ENCODE assay signal across 8 cellular contexts in the genomic region with DNA sequence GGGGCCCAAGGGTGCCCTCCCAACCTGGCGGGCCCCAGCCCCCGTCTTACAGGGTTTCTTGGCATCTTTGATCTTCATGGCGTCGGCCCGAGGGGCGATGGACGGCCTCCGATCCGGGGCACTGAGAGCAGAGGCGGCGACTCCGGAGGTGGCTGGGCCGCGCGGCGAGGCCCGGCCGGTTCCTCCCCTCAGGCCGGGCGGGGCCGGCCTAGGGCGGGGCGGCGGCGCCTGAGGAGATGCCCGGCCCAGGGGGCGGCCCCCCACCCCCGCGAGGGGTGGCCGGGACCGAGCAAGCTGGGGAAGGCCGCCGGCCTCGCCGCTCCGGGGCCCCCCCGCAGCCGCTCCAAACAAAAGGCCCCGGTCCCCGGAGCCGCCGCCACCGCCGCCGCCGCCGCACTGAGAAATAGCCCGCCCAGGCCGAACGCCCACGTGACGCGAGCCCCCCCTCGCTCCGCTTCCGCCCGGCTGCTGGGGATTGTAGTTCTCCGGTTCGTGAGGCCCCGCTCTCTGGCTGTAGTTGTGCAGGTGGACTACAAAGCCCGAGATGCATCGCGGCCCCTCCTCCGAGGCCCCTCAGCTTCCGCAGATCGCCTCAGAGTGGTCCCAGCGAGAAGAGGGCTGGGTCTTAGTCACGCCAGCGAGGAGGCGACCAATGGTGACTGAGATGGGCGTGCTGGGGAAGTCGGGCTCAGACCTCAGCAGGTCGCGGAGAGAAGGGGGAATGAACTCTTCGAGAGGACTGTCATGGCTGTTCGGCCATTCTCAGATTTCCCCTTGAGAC. TPM values are rescaled to one million over a fixed set of nuclear protein-coding genes. Genes with fewer than 3 reads are reported as not detected.
A peak's percentile ranks its signal among the peaks of the same experiment; 100 is the strongest.
DNase-seq lines count a peak whose midpoint lies in the region; ATAC-seq and TF ChIP-seq lines count a peak whose summit lies in the region.

A gene (minus strand): TSS at position 163 of the 781 bp plus-strand sequence. CDS start 85 bp downstream, at position 78.

- H3K36me3 ChIP-seq in SU-DHL-6 (ENCODE audit: low read length) (peaks cover 21% of the 10 kb centered on the region), osteoblast (ENCODE audit: insufficient read depth, low read length) (peaks cover 2% of the 10 kb centered on the region), thoracic aorta (no peaks in the 10 kb centered on the region)

- H3K36me3 Mint-ChIP-seq in activated naive CD8-positive, alpha-beta T cell treated with anti-CD3 and anti-CD28 coated beads, Interleukin-2, amount 10 ng/mL, durations not matched to agents 7 days and 5 days: peaks cover 12% of the 10 kb centered on the region
- no peaks in the 10 kb centered on the region for H3K36me3 Mint-ChIP-seq in glutamatergic neuron (ENCODE audit: unreplicated experiment)

- no peaks in the 10 kb centered on the region for H3F3A ChIP-seq in SU-DHL-6 (ENCODE audit: insufficient read depth)

- peak within 1 kb of the TSS; percentile 96 for H3K4me3 Mint-ChIP-seq in activated naive CD8-positive, alpha-beta T cell treated with anti-CD3 and anti-CD28 coated beads, Interleukin-2, amount 10 ng/mL, durations not matched to agents 7 days and 5 days
- peak within 1 kb of the TSS; percentile 98 for H3K4me3 Mint-ChIP-seq in glutamatergic neuron (ENCODE audit: unreplicated experiment)

- POLR2A ChIA-PET in activated naive CD8-positive, alpha-beta T cell treated with anti-CD3 and anti-CD28 coated beads, Interleukin-2, amount 10 ng/mL, durations not matched to agents 7 days and 5 days (lab: Charles Lee): interaction anchor here (1.0 to 2.1 kb wide), 2 partner anchors 9 to 93 kb away, joined by 5 to 9 read pairs; a partner anchor contains a TSS

- DNase-seq in NCI-H128 (lab: John Stamatoyannopoulos, UW; ENCODE audit: unreplicated experiment): peak; percentile 90
- DNase-seq in activated naive CD8-positive, alpha-beta T cell treated with anti-CD3 and anti-CD28 coated beads, Interleukin-2, amount 10 ng/mL, durations not matched to agents 7 days and 5 days: peak; percentile 95
- DNase-seq in glutamatergic neuron: peak; percentile 99
- DNase-seq in osteoblast (ENCODE audit: insufficient read length, low spot score, missing footprints): peak; percentile 99
- DNase-seq in thoracic aorta (ENCODE audit: low spot score): peak; percentile 96

- H3K9me2 ChIP-seq in SU-DHL-6 (replicated peaks; ENCODE audit: insufficient read depth, low read length): no peaks in the 10 kb centered on the region

- peaks cover 48% of the 10 kb centered on the region for H3K79me2 ChIP-seq in SU-DHL-6 (ENCODE audit: insufficient read depth, low read length)
- peaks cover 47% of the 10 kb centered on the region for H3K79me2 ChIP-seq in osteoblast (ENCODE audit: insufficient read depth, low read length)

- peak within 1 kb of the TSS; percentile 96 for H3K27ac Mint-ChIP-seq in activated naive CD8-positive, alpha-beta T cell treated with anti-CD3 and anti-CD28 coated beads, Interleukin-2, amount 10 ng/mL, durations not matched to agents 7 days and 5 days
- H3K27ac Mint-ChIP-seq in glutamatergic neuron (ENCODE audit: unreplicated experiment): peak within 1 kb of the TSS; percentile 99

- no peaks in the 10 kb centered on the region for H3K27me3 Mint-ChIP-seq in activated naive CD8-positive, alpha-beta T cell treated with anti-CD3 and anti-CD28 coated beads, Interleukin-2, amount 10 ng/mL, durations not matched to agents 7 days and 5 days
- peaks cover 10% of the 10 kb centered on the region for H3K27me3 Mint-ChIP-seq in glutamatergic neuron (ENCODE audit: unreplicated experiment)

- peaks cover 36% of the 10 kb centered on the region for H4K20me1 ChIP-seq in SU-DHL-6 (ENCODE audit: low read depth, low read length)
- H4K20me1 ChIP-seq in osteoblast (ENCODE audit: insufficient read depth, low read length): peaks cover 37% of the 10 kb centered on the region

- peaks cover 6% of the 10 kb centered on the region for H3K9me3 Mint-ChIP-seq in activated naive CD8-positive, alpha-beta T cell treated with anti-CD3 and anti-CD28 coated beads, Interleukin-2, amount 10 ng/mL, durations not matched to agents 7 days and 5 days
- H3K9me3 Mint-ChIP-seq in glutamatergic neuron (ENCODE audit: unreplicated experiment): peaks cover 6% of the 10 kb centered on the region

- H3K27ac ChIP-seq in SU-DHL-6 (ENCODE audit: low read depth, low read length) (peak within 1 kb of the TSS; percentile 83), osteoblast (ENCODE audit: low read depth, low read length) (peak within 1 kb of the TSS; percentile 81), thoracic aorta (peak within 1 kb of the TSS; percentile 87 to 92)

- H3K4me1 Mint-ChIP-seq in activated naive CD8-positive, alpha-beta T cell treated with anti-CD3 and anti-CD28 coated beads, Interleukin-2, amount 10 ng/mL, durations not matched to agents 7 days and 5 days: peaks cover 39% of the 10 kb centered on the region
- H3K4me1 Mint-ChIP-seq in glutamatergic neuron (ENCODE audit: low read depth, unreplicated experiment): peaks cover 22% of the 10 kb centered on the region

- ATAC-seq in HG02678 (IDR thresholded peaks at IDR 0.05; ENCODE audit: unreplicated experiment) (peak; percentile 93), thoracic aorta (ENCODE audit: insufficient number of reproducible peaks, low FRiP score, low read depth) (peak; percentile 96)
- peak; percentile 97 for ATAC-seq in activated naive CD8-positive, alpha-beta T cell treated with anti-CD3 and anti-CD28 coated beads, Interleukin-2, amount 10 ng/mL, durations not matched to agents 7 days and 5 days (ENCODE audit: low read depth)

- H3K27me3 ChIP-seq in SU-DHL-6 (ENCODE audit: low read length): no peaks in the 10 kb centered on the region
- H3K27me3 ChIP-seq in osteoblast (ENCODE audit: insufficient read depth, low read length): peaks cover 6% of the 10 kb centered on the region
- H3K27me3 ChIP-seq in thoracic aorta (replicated peaks; ENCODE audit: insufficient read depth): no peaks in the 10 kb centered on the region

- peak within 1 kb of the TSS; percentile 95 for H3K4me2 ChIP-seq in SU-DHL-6 (ENCODE audit: low read depth, low read length, poor library complexity, severe bottlenecking)
- H3K4me2 ChIP-seq in osteoblast (ENCODE audit: insufficient read depth, low read length): peak within 1 kb of the TSS; percentile 97

- H3K4me1 ChIP-seq in osteoblast (ENCODE audit: insufficient read depth, low read length) (peaks cover 18% of the 10 kb centered on the region), thoracic aorta (ENCODE audit: control insufficient read depth in 1 of 2, low read depth in 2 of 2) (peaks cover 13 to 39% of the 10 kb centered on the region in 2 donors)

- TF ChIP-seq CTCF in SU-DHL-6 (IDR thresholded peaks at IDR 0.05; ENCODE audit: insufficient read depth, low read length, poor library complexity, severe bottlenecking): no peak
- no peak for TF ChIP-seq CTCF in glutamatergic neuron (IDR thresholded peaks at IDR 0.05; ENCODE audit: partially characterized antibody, unreplicated experiment)
- TF ChIP-seq CTCF in osteoblast (IDR thresholded peaks at IDR 0.05; ENCODE audit: extremely low read depth, low read depth, low read length): no peak
- no peak for TF ChIP-seq CTCF in thoracic aorta (IDR thresholded peaks at IDR 0.05)

- H3K9me3 ChIP-seq in SU-DHL-6 (ENCODE audit: insufficient read depth, low read length): no peaks in the 10 kb centered on the region
- no peaks in the 10 kb centered on the region for H3K9me3 ChIP-seq in osteoblast (ENCODE audit: low read depth, low read length)
- H3K9me3 ChIP-seq in thoracic aorta: no peaks in the 10 kb centered on the region

- H3K4me3 ChIP-seq in SU-DHL-6 (ENCODE audit: insufficient read depth, low read length, poor library complexity, severe bottlenecking) (peak within 1 kb of the TSS; percentile 98), osteoblast (ENCODE audit: insufficient read depth, low read length) (peak within 1 kb of the TSS; percentile 78), thoracic aorta (peak within 1 kb of the TSS; percentile 95)

- H3K9ac ChIP-seq in SU-DHL-6 (ENCODE audit: low read length): peak within 1 kb of the TSS; percentile 89

- H2AFZ ChIP-seq in SU-DHL-6 (ENCODE audit: low read depth, low read length, severe bottlenecking) (peak within 1 kb of the TSS; percentile 13), osteoblast (ENCODE audit: low read length) (peak within 1 kb of the TSS; percentile 96)

- TF ChIP-seq POLR2A in GM10847 (IDR thresholded peaks at IDR 0.05; ENCODE audit: extremely low read depth, insufficient read length): peak; percentile 78

RNA-seq across cellular contexts. Expression of the gene that starts here (rescaled TPM):
- 10 to 100 TPM; 51.3 to 52.2 TPM for total RNA-seq in activated naive CD8-positive, alpha-beta T cell treated with anti-CD3 and anti-CD28 coated beads, Interleukin-2, amount 10 ng/mL, durations not matched to agents 7 days and 5 days
- total RNA-seq in glutamatergic neuron (ENCODE audit: unreplicated experiment) (153 TPM), osteoblast (57.5 and 60.4 TPM in 2 replicates), thoracic aorta (10 to 100 TPM; 24.9 to 39.2 TPM)

Comparison
In these comparisons a context has a peak if more than half of its experiments do, and no peak if none do; other contexts are left out.
1. Peak in every context shown above with its lines: DNase-seq, ATAC-seq, H3K4me3 ChIP-seq and H3K27ac ChIP-seq.